1 cellular context compared by ENCODE assay signal in the genomic region with DNA sequence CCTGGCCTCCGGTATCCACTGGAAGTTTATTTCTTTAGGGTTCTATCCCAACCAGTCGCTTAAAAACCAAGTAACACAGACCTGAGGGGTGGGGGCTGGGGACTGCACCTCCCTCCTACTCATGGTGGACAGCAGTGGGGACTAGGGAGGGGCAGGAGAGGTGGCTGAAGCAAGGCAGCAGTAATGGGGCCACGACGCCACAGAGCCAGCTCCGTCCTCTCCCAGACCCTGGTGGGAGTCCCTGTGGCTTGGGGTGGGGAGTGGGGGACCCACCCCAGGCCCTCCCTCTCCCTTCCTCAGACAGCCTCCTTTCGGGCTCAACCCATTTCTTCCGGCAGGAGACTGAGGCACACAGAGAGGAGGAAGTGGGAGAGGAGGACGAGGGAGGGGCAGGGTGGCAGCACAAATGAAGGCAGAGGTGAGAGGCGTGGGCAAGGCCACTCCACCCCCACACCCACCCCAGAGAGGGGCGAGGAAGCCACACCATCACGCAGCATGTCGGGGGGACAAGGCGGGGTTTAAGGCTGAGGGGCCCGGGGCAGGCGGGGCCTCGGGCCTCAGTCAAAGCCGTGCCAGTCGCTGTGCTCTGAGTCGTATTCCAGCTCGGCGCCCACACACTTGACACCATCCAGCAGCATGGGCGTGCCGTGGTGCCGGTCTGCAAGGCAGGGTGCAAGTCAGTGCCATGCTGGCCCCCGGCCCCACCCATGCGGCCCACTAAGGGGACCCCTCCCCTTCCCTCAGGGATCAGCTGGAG.
TF ChIP-seq lines count a peak whose summit lies in the region.

No MANE protein-coding gene starts in this region.

TF ChIP-seq in HCT116, 20 proteins besides CTCF, POLR2A, EP300 and RAD21 (continued from another document):
- TF ChIP-seq, protein P1, sequence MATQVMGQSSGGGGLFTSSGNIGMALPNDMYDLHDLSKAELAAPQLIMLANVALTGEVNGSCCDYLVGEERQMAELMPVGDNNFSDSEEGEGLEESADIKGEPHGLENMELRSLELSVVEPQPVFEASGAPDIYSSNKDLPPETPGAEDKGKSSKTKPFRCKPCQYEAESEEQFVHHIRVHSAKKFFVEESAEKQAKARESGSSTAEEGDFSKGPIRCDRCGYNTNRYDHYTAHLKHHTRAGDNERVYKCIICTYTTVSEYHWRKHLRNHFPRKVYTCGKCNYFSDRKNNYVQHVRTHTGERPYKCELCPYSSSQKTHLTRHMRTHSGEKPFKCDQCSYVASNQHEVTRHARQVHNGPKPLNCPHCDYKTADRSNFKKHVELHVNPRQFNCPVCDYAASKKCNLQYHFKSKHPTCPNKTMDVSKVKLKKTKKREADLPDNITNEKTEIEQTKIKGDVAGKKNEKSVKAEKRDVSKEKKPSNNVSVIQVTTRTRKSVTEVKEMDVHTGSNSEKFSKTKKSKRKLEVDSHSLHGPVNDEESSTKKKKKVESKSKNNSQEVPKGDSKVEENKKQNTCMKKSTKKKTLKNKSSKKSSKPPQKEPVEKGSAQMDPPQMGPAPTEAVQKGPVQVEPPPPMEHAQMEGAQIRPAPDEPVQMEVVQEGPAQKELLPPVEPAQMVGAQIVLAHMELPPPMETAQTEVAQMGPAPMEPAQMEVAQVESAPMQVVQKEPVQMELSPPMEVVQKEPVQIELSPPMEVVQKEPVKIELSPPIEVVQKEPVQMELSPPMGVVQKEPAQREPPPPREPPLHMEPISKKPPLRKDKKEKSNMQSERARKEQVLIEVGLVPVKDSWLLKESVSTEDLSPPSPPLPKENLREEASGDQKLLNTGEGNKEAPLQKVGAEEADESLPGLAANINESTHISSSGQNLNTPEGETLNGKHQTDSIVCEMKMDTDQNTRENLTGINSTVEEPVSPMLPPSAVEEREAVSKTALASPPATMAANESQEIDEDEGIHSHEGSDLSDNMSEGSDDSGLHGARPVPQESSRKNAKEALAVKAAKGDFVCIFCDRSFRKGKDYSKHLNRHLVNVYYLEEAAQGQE (IDR thresholded peaks at IDR 0.05; ENCODE audit: low read depth): no peak
- TF ChIP-seq POLR2AphosphoS5 (IDR thresholded peaks at IDR 0.05; ENCODE audit: low read depth, low read length): no peak
- no peak for TF ChIP-seq EGR1 (IDR thresholded peaks at IDR 0.05; ENCODE audit: low read depth)
- TF ChIP-seq FOSL1 (IDR thresholded peaks at IDR 0.05; ENCODE audit: low read depth): no peak
- TF ChIP-seq ZNF274 (IDR thresholded peaks at IDR 0.05; ENCODE audit: low read depth, low read length): no peak
- TF ChIP-seq EZH2phosphoT487 (IDR thresholded peaks at IDR 0.05; ENCODE audit: borderline replicate concordance): no peak
- TF ChIP-seq CEBPB (IDR thresholded peaks at IDR 0.05; ENCODE audit: low read depth): no peak
- no peak for TF ChIP-seq ELF1 (IDR thresholded peaks at IDR 0.05; ENCODE audit: borderline replicate concordance, low read depth)
- no peak for TF ChIP-seq SRF (IDR thresholded peaks at IDR 0.05; ENCODE audit: low read depth)
- no peak for TF ChIP-seq MAX (IDR thresholded peaks at IDR 0.05)
- TF ChIP-seq SIN3A (IDR thresholded peaks at IDR 0.05; ENCODE audit: low read depth): no peak
- TF ChIP-seq CBX3 (IDR thresholded peaks at IDR 0.05; ENCODE audit: low read depth): no peak
